In the genomic region with DNA sequence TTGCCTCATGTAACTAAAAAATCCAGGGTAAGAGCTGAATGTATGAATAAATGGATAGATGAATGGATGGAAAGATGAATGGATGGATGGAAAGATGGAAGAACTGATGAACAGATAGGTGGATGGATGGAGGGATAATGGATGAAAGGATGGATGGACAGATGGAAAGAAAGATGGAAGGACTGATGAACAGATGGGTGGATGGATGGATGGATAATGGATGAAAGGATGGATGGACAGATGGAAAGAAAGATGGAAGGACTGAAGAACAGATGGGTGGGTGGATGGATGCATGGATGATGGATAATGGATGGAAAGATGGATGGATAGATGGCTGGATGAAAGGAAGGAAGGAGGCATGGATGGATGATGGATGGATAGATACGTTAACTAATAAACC, we compare ENCODE assay signal across 17 cellular contexts. TPM values are rescaled to one million over a fixed set of nuclear protein-coding genes. Genes with fewer than 3 reads are reported as not detected.
DNase-seq lines count a peak whose midpoint lies in the region; ATAC-seq and TF ChIP-seq lines count a peak whose summit lies in the region.
"Had no signal": no experiment of that assay in that cellular context is flagged by ENCODE, and none has a peak within 500 bp of the region (broad histone marks: within the 10 kb centered on the region; RNA-seq: fewer than 3 reads in every experiment).

No MANE protein-coding gene starts in this region.

- intact Hi-C loops in A673 (cut with micrococcal nuclease; ENCODE audit: unreplicated experiment): no loop called here

- H3K27me3 Mint-ChIP-seq in endodermal cell (ENCODE audit: insufficient read depth): no peaks in the 10 kb centered on the region

- no peak overlapping the region for H3K14ac ChIP-seq in neuronal stem cell (ENCODE audit: low read length)
- H3K14ac ChIP-seq in trophoblast cell (ENCODE audit: low read length): no peak overlapping the region

- no peak overlapping the region for H4K8ac ChIP-seq in neuronal stem cell (ENCODE audit: low read depth, low read length)
- no peak overlapping the region for H4K8ac ChIP-seq in trophoblast cell (ENCODE audit: low read depth, low read length)

- no peak overlapping the region for H3K27ac Mint-ChIP-seq in endodermal cell
- H3K27ac Mint-ChIP-seq: immature natural killer cell had no signal

- no peak for TF ChIP-seq CTCF in A673 (conservative IDR thresholded peaks at IDR 0.05; ENCODE audit: low read depth, low read length)
- TF ChIP-seq CTCF in endodermal cell (conservative IDR thresholded peaks at IDR 0.05): no peak

- peaks cover 16% of the 10 kb centered on the region for H3K36me3 Mint-ChIP-seq in endodermal cell (ENCODE audit: low read depth)

- H3K27ac ChIP-seq in A673 (ENCODE audit: low read depth, low read length, poor library complexity, severe bottlenecking) (peak overlapping the region; percentile 82), HUES48 (ENCODE audit: low read depth, low read length) (peak overlapping the region; percentile 94), endodermal cell (ENCODE audit: low read depth, low read length) (no peak overlapping the region), neuronal stem cell (replicated peaks; ENCODE audit: low read length) (no peak overlapping the region), trophoblast cell (ENCODE audit: low read depth, low read length) (no peak overlapping the region)
- H3K27ac ChIP-seq: colonic mucosa, upper lobe of right lung had no signal

- POLR2A ChIA-PET in A673 (lab: Charles Lee; ENCODE audit: low non-redundant PET): no interaction called here

- H3K36me3 ChIP-seq in A673 (ENCODE audit: insufficient read depth, low read length, poor library complexity, severe bottlenecking): no peaks in the 10 kb centered on the region
- no peaks in the 10 kb centered on the region for H3K36me3 ChIP-seq in HUES48 (ENCODE audit: control insufficient read depth, insufficient read depth, low read length)
- no peaks in the 10 kb centered on the region for H3K36me3 ChIP-seq in endodermal cell (ENCODE audit: control insufficient read depth, insufficient read depth, low read length)
- H3K36me3 ChIP-seq in neuronal stem cell (replicated peaks in 1 of 2; ENCODE audit: control insufficient read depth in 2 of 2, insufficient read depth in 2 of 2, low read length in 2 of 2): no peaks in the 10 kb centered on the region
- H3K36me3 ChIP-seq in trophoblast cell (ENCODE audit: control insufficient read depth in 1 of 2, insufficient read depth in 2 of 2, low read length in 2 of 2): no peaks in the 10 kb centered on the region
- H3K36me3 ChIP-seq: colonic mucosa, upper lobe of right lung had no signal

- H3K4ac ChIP-seq in neuronal stem cell (ENCODE audit: low read length): no peak overlapping the region
- no peak overlapping the region for H3K4ac ChIP-seq in trophoblast cell (ENCODE audit: low read depth, low read length)

- ATAC-seq in HG03175 (IDR thresholded peaks at IDR 0.05; ENCODE audit: unreplicated experiment): no peak

- no peak for DNase-seq in A673 (ENCODE audit: low spot score)
- no peak for DNase-seq in endodermal cell
- DNase-seq in neuronal stem cell (ENCODE audit: low spot score): no peak
- no peak for DNase-seq in trophoblast cell
- no peak for DNase-seq in anterior cingulate cortex (lab: John Stamatoyannopoulos, UW)
- no peak for DNase-seq in NCI-H2227 (lab: John Stamatoyannopoulos, UW; ENCODE audit: unreplicated experiment)
- DNase-seq: activated CD4-positive, alpha-beta T cell treated with anti-CD3 and anti-CD28 coated beads, Interleukin-2, amount 50 U/mL, for 4 hours; activated CD8-positive, alpha-beta memory T cell treated with anti-CD3 and anti-CD28 coated beads, Interleukin-2, amount 50 U/mL, for 4 hours; colonic mucosa; head of caudate nucleus; immature natural killer cell; KBM-7; NCI-H1436; NCI-H524 treated with DMSO at 0.1 percent for 48 hours; upper lobe of right lung had no signal

- no peak overlapping the region for H2BK120ac ChIP-seq in neuronal stem cell (ENCODE audit: low read depth, low read length)
- H2BK120ac ChIP-seq in trophoblast cell (ENCODE audit: insufficient read depth, low read length, poor library complexity): no peak overlapping the region

- H3K4me2 ChIP-seq in neuronal stem cell (ENCODE audit: insufficient read depth, low read length, poor library complexity, severe bottlenecking): no peak overlapping the region
- no peak overlapping the region for H3K4me2 ChIP-seq in trophoblast cell (ENCODE audit: low read length)

- no peak overlapping the region for H2BK5ac ChIP-seq in neuronal stem cell (ENCODE audit: low read length)
- no peak overlapping the region for H2BK5ac ChIP-seq in trophoblast cell (ENCODE audit: low read depth, low read length, poor library complexity)

- H3K79me2 ChIP-seq in trophoblast cell (ENCODE audit: control insufficient read depth, insufficient read depth, low read length, poor library complexity): no peaks in the 10 kb centered on the region

- H2AK5ac ChIP-seq in neuronal stem cell (ENCODE audit: low read depth, low read length) (no peak overlapping the region), trophoblast cell (ENCODE audit: low read length) (no peak overlapping the region)

- no peak overlapping the region for H2BK15ac ChIP-seq in neuronal stem cell (ENCODE audit: low read length)

- H4K91ac ChIP-seq in neuronal stem cell (ENCODE audit: low read depth, low read length, poor library complexity) (no peak overlapping the region), trophoblast cell (ENCODE audit: low read depth, low read length) (no peak overlapping the region)

- CTCF ChIA-PET in A673 (lab: Charles Lee): no interaction called here

- H3K79me1 ChIP-seq in neuronal stem cell (ENCODE audit: low read depth, low read length) (no peaks in the 10 kb centered on the region), trophoblast cell (ENCODE audit: low read length) (peaks cover 5% of the 10 kb centered on the region)

- H3K9me3 Mint-ChIP-seq in endodermal cell: peaks cover 9% of the 10 kb centered on the region
- H3K9me3 Mint-ChIP-seq: immature natural killer cell had no signal

- BruUV-seq in A673 (replicated peaks; lab: Mats Ljungman, UMichigan): no TSS peak

- H4K12ac ChIP-seq in trophoblast cell (ENCODE audit: low read depth, low read length): no peak overlapping the region

- no peak overlapping the region for H3K23ac ChIP-seq in neuronal stem cell (ENCODE audit: low read depth, low read length, poor library complexity)
- no peak overlapping the region for H3K23ac ChIP-seq in trophoblast cell (ENCODE audit: low read length)

- H3K4me1 ChIP-seq in A673 (ENCODE audit: insufficient read depth, low read length, poor library complexity, severe bottlenecking) (peaks cover 48% of the 10 kb centered on the region), HUES48 (ENCODE audit: control insufficient read depth, insufficient read depth, low read length) (peaks cover 52% of the 10 kb centered on the region), endodermal cell (ENCODE audit: control insufficient read depth, insufficient read depth, low read length) (peaks cover 16% of the 10 kb centered on the region), neuronal stem cell (ENCODE audit: control insufficient read depth in 2 of 2, insufficient read depth in 1 of 2, low read depth in 1 of 2, low read length in 2 of 2) (peaks cover 24 to 30% of the 10 kb centered on the region in 2 donors), trophoblast cell (ENCODE audit: control insufficient read depth in 1 of 2, insufficient read depth in 2 of 2, low read length in 2 of 2) (peaks cover 3 to 6% of the 10 kb centered on the region in 2 experiments)

- no peaks in the 10 kb centered on the region for H3K9me3 ChIP-seq in A673 (ENCODE audit: low read depth, low read length, poor library complexity, severe bottlenecking)
- no peaks in the 10 kb centered on the region for H3K9me3 ChIP-seq in HUES48 (ENCODE audit: control insufficient read depth, insufficient read depth, low read length)
- H3K9me3 ChIP-seq in endodermal cell (ENCODE audit: control insufficient read depth, low read length): no peaks in the 10 kb centered on the region
- no peaks in the 10 kb centered on the region for H3K9me3 ChIP-seq in neuronal stem cell (replicated peaks in 1 of 2; ENCODE audit: control insufficient read depth in 2 of 2, insufficient read depth in 1 of 2, low read depth in 1 of 2, low read length in 2 of 2)
- no peaks in the 10 kb centered on the region for H3K9me3 ChIP-seq in trophoblast cell (ENCODE audit: insufficient read depth, low read depth, low read length)
- H3K9me3 ChIP-seq: colonic mucosa, upper lobe of right lung had no signal

- H3K4me3 Mint-ChIP-seq in endodermal cell: peak overlapping the region; percentile 89
- H3K4me3 Mint-ChIP-seq: immature natural killer cell had no signal

- no CpG with 5 or more reads among the region's 1 CpG for WGBS in endodermal cell (ENCODE audit: insufficient coverage in 1 of 2, insufficient read length in 1 of 2), 2 experiments
- WGBS in neuronal stem cell (ENCODE audit: extremely low coverage in 2 of 2, insufficient read length in 2 of 2, insufficient replicate concordance in 1 of 2), 2 donors: no CpG with 5 or more reads among the region's 1 CpG
- no CpG with 5 or more reads among the region's 1 CpG for WGBS in trophoblast cell (ENCODE audit: extremely low coverage, insufficient coverage, insufficient read length)

- H3K18ac ChIP-seq in neuronal stem cell (ENCODE audit: low read length) (no peak overlapping the region), trophoblast cell (ENCODE audit: low read length) (no peak overlapping the region)

- H2AFZ ChIP-seq in neuronal stem cell (ENCODE audit: low read length) (peak overlapping the region; percentile 90), trophoblast cell (ENCODE audit: insufficient read depth, low read length, poor library complexity) (no peak overlapping the region)

- H3K4me3 ChIP-seq in A673 (ENCODE audit: low read depth, low read length, poor library complexity, severe bottlenecking) (no peak overlapping the region), HUES48 (ENCODE audit: low read depth, low read length) (peak overlapping the region; percentile 15; the same call in 1 of the 2 replicates), endodermal cell (ENCODE audit: low read length) (peak overlapping the region; percentile 82), neuronal stem cell (ENCODE audit: low read length in 2 of 2) (no peak overlapping the region), trophoblast cell (ENCODE audit: low read depth, low read length) (no peak overlapping the region)
- H3K4me3 ChIP-seq: colonic mucosa, upper lobe of right lung had no signal

- peaks cover 64% of the 10 kb centered on the region for H3K4me1 Mint-ChIP-seq in endodermal cell
- H3K4me1 Mint-ChIP-seq: immature natural killer cell had no signal

- H2BK12ac ChIP-seq in neuronal stem cell (ENCODE audit: low read length) (no peak overlapping the region), trophoblast cell (ENCODE audit: low read length) (no peak overlapping the region)

- H3K9ac ChIP-seq in HUES48 (ENCODE audit: low read depth, low read length) (no peak overlapping the region), endodermal cell (ENCODE audit: extremely low read depth, low read length, poor library complexity, severe bottlenecking) (no peak overlapping the region), neuronal stem cell (ENCODE audit: low read depth, low read length, poor library complexity) (no peak overlapping the region), trophoblast cell (ENCODE audit: low read length) (no peak overlapping the region)

- H3K27me3 ChIP-seq in A673 (replicated peaks; ENCODE audit: insufficient read depth, low read depth, low read length, poor library complexity): no peaks in the 10 kb centered on the region
- no peaks in the 10 kb centered on the region; the same call in 1 of the 2 replicates for H3K27me3 ChIP-seq in HUES48 (ENCODE audit: control insufficient read depth, insufficient read depth, low read length)
- H3K27me3 ChIP-seq in endodermal cell (ENCODE audit: control insufficient read depth, insufficient read depth, low read length, poor library complexity, severe bottlenecking): no peaks in the 10 kb centered on the region
- H3K27me3 ChIP-seq in neuronal stem cell (ENCODE audit: control insufficient read depth in 3 of 3, insufficient read depth in 3 of 3, low read depth in 1 of 3, low read length in 3 of 3): no peaks in the 10 kb centered on the region
- no peaks in the 10 kb centered on the region for H3K27me3 ChIP-seq in trophoblast cell (ENCODE audit: insufficient read depth, low read length)
- H3K27me3 ChIP-seq: colonic mucosa, upper lobe of right lung had no signal

RNA-seq across cellular contexts. Expression of a gene that starts 11.9 kb away (rescaled TPM):
- total RNA-seq in A673 (2021) (3.8 and 4.3 TPM in 2 replicates), endodermal cell (10 to 100 TPM; 13.1 to 14.9 TPM)
- 2.8 TPM for polyA plus RNA-seq in endodermal cell (2013, experiment 1 of 2)
- 3.0 TPM for polyA plus RNA-seq in endodermal cell (2013, experiment 2 of 2)
- polyA plus RNA-seq in neuronal stem cell (2013, experiment 1 of 2): 4.2 TPM
- 4.1 TPM for polyA plus RNA-seq in neuronal stem cell (2013, experiment 2 of 2)
- 0.68 and 0.71 TPM in 2 replicates for polyA plus RNA-seq in trophoblast cell (2013)
- polyA plus RNA-seq: immature natural killer cell had no signal

RNA-seq across cellular contexts. Expression of a gene that starts 14.0 kb away (rescaled TPM):
- 64.1 and 76.8 TPM in 2 replicates for total RNA-seq in A673 (2021)
- 10 to 100 TPM; 36.8 to 40.5 TPM for total RNA-seq in endodermal cell
- polyA plus RNA-seq in endodermal cell (2013, experiment 1 of 2): 39.3 TPM
- 41.4 TPM for polyA plus RNA-seq in endodermal cell (2013, experiment 2 of 2)
- polyA plus RNA-seq in neuronal stem cell (2013, experiment 1 of 2): 40.5 TPM
- 38.6 TPM for polyA plus RNA-seq in neuronal stem cell (2013, experiment 2 of 2)
- 16.0 and 18.3 TPM in 2 replicates for polyA plus RNA-seq in trophoblast cell (2013)

Comparison
In these comparisons a context has a peak if more than half of its experiments do, and no peak if none do; other contexts are left out.
1. H3K27ac ChIP-seq: peak in A673 (single experiment) and HUES48 (single experiment); none in endodermal cell (single experiment), neuronal stem cell (single experiment) and trophoblast cell (single experiment).
2. H3K4me3 ChIP-seq: peak in HUES48 (single experiment) and endodermal cell (single experiment); none in A673 (single experiment), neuronal stem cell (0 of 2) and trophoblast cell (single experiment).